1 cellular context compared by ENCODE assay signal in genomic region chrX:151175283-151176062, GRCh38.
TF ChIP-seq lines count a peak whose summit lies in the region.

No MANE protein-coding gene starts in this region.

TF ChIP-seq in neural cell, 6 proteins besides CTCF, POLR2A, EP300 and RAD21:
- no peak for TF ChIP-seq REST (IDR thresholded peaks at IDR 0.05; ENCODE audit: borderline replicate concordance)
- no peak for TF ChIP-seq POLR2AphosphoS5 (IDR thresholded peaks at IDR 0.05)
- no peak for TF ChIP-seq EZH2 (IDR thresholded peaks at IDR 0.05; ENCODE audit: borderline replicate concordance, insufficient read depth, low read length, poor library complexity, severe bottlenecking)
- no peak for TF ChIP-seq TAF1 (IDR thresholded peaks at IDR 0.05; ENCODE audit: low read depth)
- TF ChIP-seq MXI1 (conservative IDR thresholded peaks at IDR 0.05; ENCODE audit: poor library complexity, severe bottlenecking) = no peak
- TF ChIP-seq SMC3 (conservative IDR thresholded peaks at IDR 0.05; ENCODE audit: poor library complexity) = no peak
